21 cellular contexts compared by ENCODE assay signal in the genomic region with DNA sequence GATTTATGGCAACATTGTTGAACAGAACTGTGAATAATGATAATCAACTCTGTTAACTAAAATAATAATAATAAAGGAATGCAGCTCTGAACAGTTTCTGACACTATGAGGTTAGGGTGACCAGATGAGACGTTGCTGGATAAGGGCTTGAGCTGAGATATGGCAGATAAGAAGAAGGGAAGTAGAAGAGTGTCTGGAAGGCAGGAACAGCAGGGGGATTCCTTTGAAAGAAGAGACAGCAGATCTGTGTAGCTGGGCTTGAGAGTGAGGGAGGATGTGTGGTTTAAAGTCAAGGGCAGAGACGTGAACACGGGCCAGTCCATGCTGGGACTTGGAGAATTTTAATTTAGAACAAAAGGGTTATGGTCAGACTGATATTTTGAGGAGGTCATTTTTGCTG.
"Had no signal": no experiment of that assay in that cellular context is flagged by ENCODE, and none has a peak within 500 bp of the region (broad histone marks: within the 10 kb centered on the region; RNA-seq: fewer than 3 reads in every experiment).

No MANE protein-coding gene starts in this region.

- H3K36me3 Mint-ChIP-seq: naive thymus-derived CD8-positive, alpha-beta T cell; stimulated activated naive B cell treated with anti-CD40 and anti-IgM and Interleukin-4, amounts not matched to agents 10 μg/mL and 1 μg/mL and 100 μg/mL, for 72 hours had no signal

- H3K4me3 Mint-ChIP-seq: naive thymus-derived CD8-positive, alpha-beta T cell; stimulated activated naive B cell treated with anti-CD40 and anti-IgM and Interleukin-4, amounts not matched to agents 10 μg/mL and 1 μg/mL and 100 μg/mL, for 72 hours; stimulated activated naive CD8-positive, alpha-beta T cell treated with anti-CD3 and anti-CD28 coated beads, Interleukin-15, amount 100 ng/mL, for 72 hours had no signal

- H3K4me1 Mint-ChIP-seq: naive thymus-derived CD8-positive, alpha-beta T cell; stimulated activated naive B cell treated with anti-CD40 and anti-IgM and Interleukin-4, amounts not matched to agents 10 μg/mL and 1 μg/mL and 100 μg/mL, for 72 hours; stimulated activated naive CD8-positive, alpha-beta T cell treated with anti-CD3 and anti-CD28 coated beads, Interleukin-15, amount 100 ng/mL, for 72 hours had no signal

- DNase-seq: cortex of kidney; dorsolateral prefrontal cortex; effector CD8-positive, alpha-beta T cell; esophagus squamous epithelium; foreskin fibroblast; islet precursor cell; mammary epithelial cell; mucosa of descending colon; naive thymus-derived CD8-positive, alpha-beta T cell; occipital lobe; pancreas; retina; right lobe of liver; spleen; stimulated activated CD4-positive, alpha-beta T cell treated with anti-CD3 and anti-CD28 coated beads, Interleukin-2, amount 100 ng/mL, for 24 hours; stimulated activated CD4-positive, alpha-beta T cell treated with anti-CD3 and anti-CD28 coated beads, Interleukin-4, amount 100 ng/mL, for 4 hours; stimulated activated naive B cell treated with anti-CD40 and anti-IgM and Interleukin-4, amounts not matched to agents 10 μg/mL and 1 μg/mL and 100 μg/mL, for 72 hours; stimulated activated naive CD8-positive, alpha-beta T cell treated with anti-CD3 and anti-CD28 coated beads, Interleukin-15, amount 100 ng/mL, for 72 hours; testis; upper lobe of right lung had no signal

- FAIRE-seq: pancreas had no signal

- H3K27ac Mint-ChIP-seq: naive thymus-derived CD8-positive, alpha-beta T cell; stimulated activated naive B cell treated with anti-CD40 and anti-IgM and Interleukin-4, amounts not matched to agents 10 μg/mL and 1 μg/mL and 100 μg/mL, for 72 hours; stimulated activated naive CD8-positive, alpha-beta T cell treated with anti-CD3 and anti-CD28 coated beads, Interleukin-15, amount 100 ng/mL, for 72 hours had no signal

- ATAC-seq: left lobe of liver; mucosa of descending colon; naive thymus-derived CD8-positive, alpha-beta T cell; pancreas; right lobe of liver; stimulated activated naive B cell treated with anti-CD40 and anti-IgM and Interleukin-4, amounts not matched to agents 10 μg/mL and 1 μg/mL and 100 μg/mL, for 72 hours; stimulated activated naive CD8-positive, alpha-beta T cell treated with anti-CD3 and anti-CD28 coated beads, Interleukin-15, amount 100 ng/mL, for 72 hours; upper lobe of right lung had no signal

- H3K9me3 Mint-ChIP-seq: stimulated activated naive B cell treated with anti-CD40 and anti-IgM and Interleukin-4, amounts not matched to agents 10 μg/mL and 1 μg/mL and 100 μg/mL, for 72 hours had no signal

- H3K27me3 Mint-ChIP-seq: stimulated activated naive CD8-positive, alpha-beta T cell treated with anti-CD3 and anti-CD28 coated beads, Interleukin-15, amount 100 ng/mL, for 72 hours had no signal
